9 cellular contexts compared by ENCODE assay signal in genomic region chr13:32838985-32839384, GRCh38.
DNase-seq lines count a peak whose midpoint lies in the region; ATAC-seq and TF ChIP-seq lines count a peak whose summit lies in the region.
"Had no signal": no experiment of that assay in that cellular context is flagged by ENCODE, and none has a peak within 500 bp of the region (broad histone marks: within the 10 kb centered on the region; RNA-seq: fewer than 3 reads in every experiment).

No MANE protein-coding gene starts in this region.

- no peak for TF ChIP-seq CTCF in Peyer's patch (IDR thresholded peaks at IDR 0.05)

- ATAC-seq in HG02798 (IDR thresholded peaks at IDR 0.05; ENCODE audit: poor library complexity, unreplicated experiment): peak; percentile 62

- peaks cover 0 to 5% (median 0%) of the 10 kb centered on the region in 4 donors for H3K9me3 ChIP-seq in Peyer's patch

- H3K4me1 ChIP-seq in Peyer's patch: no peaks in the 10 kb centered on the region

- DNase-seq in NCI-H1436 (lab: John Stamatoyannopoulos, UW) (peak; percentile 31), NCI-H1436 treated with DMSO at 0.1 percent for 48 hours (lab: John Stamatoyannopoulos, UW) (no peak), NCI-H345 treated with DMSO at 0.1 percent for 48 hours (lab: John Stamatoyannopoulos, UW; ENCODE audit: unreplicated experiment) (peak; percentile 27), kidney tubule cell (ENCODE audit: low spot score) (peak; percentile 53), CD1c-positive myeloid dendritic cell (ENCODE audit: extremely low spot score) (no peak), COLO829 (ENCODE audit: low spot score) (no peak), Peyer's patch (no peak)

- no peaks in the 10 kb centered on the region for H3K36me3 ChIP-seq in Peyer's patch

- no peak for TF ChIP-seq POLR2A in Peyer's patch (IDR thresholded peaks at IDR 0.05)

- H3K27me3 ChIP-seq in Peyer's patch: no peaks in the 10 kb centered on the region

- H3K4me3 ChIP-seq in Peyer's patch: no peak overlapping the region

- peak overlapping the region in 2 of 4 donors; percentile 56 to 59 for H3K27ac ChIP-seq in Peyer's patch
- H3K27ac ChIP-seq: epithelial cell of prostate had no signal

Comparison
In these comparisons a context has a peak if more than half of its experiments do, and no peak if none do; other contexts are left out.
1. DNase-seq: peak in NCI-H1436 (single experiment), NCI-H345 treated with DMSO at 0.1 percent for 48 hours (single experiment) and kidney tubule cell (single experiment); none in NCI-H1436 treated with DMSO at 0.1 percent for 48 hours (single experiment), CD1c-positive myeloid dendritic cell (single experiment), COLO829 (single experiment) and Peyer's patch (0 of 3).